ENCODE assay signal across 9 cellular contexts in the genomic region with DNA sequence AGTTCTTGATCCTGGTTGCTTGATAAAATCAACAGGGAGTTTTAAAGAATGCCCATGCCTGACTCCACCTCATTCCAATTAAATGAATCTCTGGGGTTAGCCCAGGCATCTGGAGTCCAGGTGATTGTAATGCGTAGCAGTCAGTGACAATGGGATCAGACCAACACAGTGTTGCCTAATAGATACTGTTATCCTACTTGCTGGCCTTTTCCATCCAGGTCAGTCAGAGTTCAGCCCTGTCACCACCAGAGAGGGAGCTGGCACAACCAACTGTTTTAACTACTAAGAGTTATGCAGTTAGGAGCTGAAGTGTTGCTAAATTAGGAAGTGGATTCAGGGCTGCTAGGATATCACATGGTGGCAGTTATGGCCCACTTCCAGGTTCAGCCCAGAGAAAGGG.
A peak's percentile ranks its signal among the peaks of the same experiment; 100 is the strongest.
DNase-seq lines count a peak whose midpoint lies in the region; ATAC-seq and TF ChIP-seq lines count a peak whose summit lies in the region.
"Had no signal": no experiment of that assay in that cellular context is flagged by ENCODE, and none has a peak within 500 bp of the region (broad histone marks: within the 10 kb centered on the region; RNA-seq: fewer than 3 reads in every experiment).

No MANE protein-coding gene starts in this region.

- no peak for TF ChIP-seq CTCF in GM23338 (conservative IDR thresholded peaks at IDR 0.05; ENCODE audit: low read depth in 2 of 2)
- no peak for TF ChIP-seq CTCF in Peyer's patch (IDR thresholded peaks at IDR 0.05)
- TF ChIP-seq CTCF in fibroblast of mammary gland (conservative IDR thresholded peaks at IDR 0.05; ENCODE audit: control insufficient read depth, insufficient read depth, low read depth, low read length) = no peak
- TF ChIP-seq CTCF in psoas muscle (IDR thresholded peaks at IDR 0.05) = no peak

- no peaks in the 10 kb centered on the region for H3K27me3 ChIP-seq in GM23338 (ENCODE audit: insufficient read depth)
- H3K27me3 ChIP-seq in Peyer's patch = no peaks in the 10 kb centered on the region
- H3K27me3 ChIP-seq in psoas muscle (ENCODE audit: insufficient read depth in 3 of 3, low read length in 2 of 3) = no peaks in the 10 kb centered on the region
- no peaks in the 10 kb centered on the region for H3K27me3 ChIP-seq in CD4-positive, alpha-beta memory T cell (ENCODE audit: insufficient read depth, low read length)

- no peaks in the 10 kb centered on the region for H3K79me2 ChIP-seq in GM23338 (replicated peaks; ENCODE audit: insufficient read depth)

- DNase-seq in GM23338 (ENCODE audit: low spot score) = peak; percentile 87
- DNase-seq in Peyer's patch = no peak
- peak; percentile 94 for DNase-seq in fibroblast of mammary gland (ENCODE audit: low read depth)
- peak; percentile 38 to 63 for DNase-seq in psoas muscle
- DNase-seq in CD4-positive, alpha-beta memory T cell = no peak
- DNase-seq in HuH-7.5 (ENCODE audit: low spot score) = no peak
- no peak for DNase-seq in GOT3 (lab: John Stamatoyannopoulos, UW)
- DNase-seq: activated CD8-positive, alpha-beta memory T cell treated with anti-CD3 and anti-CD28 coated beads, Interleukin-2, amount 10 ng/mL, durations not matched to agents 7 days and 5 days had no signal

- H3K9me3 ChIP-seq in Peyer's patch = no peaks in the 10 kb centered on the region
- no peaks in the 10 kb centered on the region for H3K9me3 ChIP-seq in psoas muscle
- H3K9me3 ChIP-seq in CD4-positive, alpha-beta memory T cell (ENCODE audit: control insufficient read depth in 1 of 2, low read length in 2 of 2) = no peaks in the 10 kb centered on the region

- ATAC-seq in GM23338 = peak; percentile 98
- peak; percentile 87 to 95 (median 92) for ATAC-seq in psoas muscle
- no peak for ATAC-seq in HG02571 (IDR thresholded peaks at IDR 0.05; ENCODE audit: unreplicated experiment)
- ATAC-seq: activated CD8-positive, alpha-beta memory T cell treated with anti-CD3 and anti-CD28 coated beads, Interleukin-2, amount 10 ng/mL, durations not matched to agents 7 days and 5 days had no signal

- H3K27ac Mint-ChIP-seq in GM23338 = 0 out of 2 replicates have a peak overlapping the region, but pooled peaks have one; percentile 23
- H3K27ac Mint-ChIP-seq in CD4-positive, alpha-beta memory T cell = no peak overlapping the region
- H3K27ac Mint-ChIP-seq: activated CD8-positive, alpha-beta memory T cell treated with anti-CD3 and anti-CD28 coated beads, Interleukin-2, amount 10 ng/mL, durations not matched to agents 7 days and 5 days had no signal

- H3K4me3 Mint-ChIP-seq in GM23338 = no peak overlapping the region
- no peak overlapping the region for H3K4me3 Mint-ChIP-seq in CD4-positive, alpha-beta memory T cell
- H3K4me3 Mint-ChIP-seq: activated CD8-positive, alpha-beta memory T cell treated with anti-CD3 and anti-CD28 coated beads, Interleukin-2, amount 10 ng/mL, durations not matched to agents 7 days and 5 days had no signal

- H3K9me2 ChIP-seq in GM23338 (ENCODE audit: insufficient read depth) = no peaks in the 10 kb centered on the region

- WGBS in psoas muscle, 3 donors = 18 to 26% (median 22%) methylated on average over 1 of the region's 1 CpG

- intact Hi-C loops in psoas muscle (cut with DNase I) = no loop called here
- intact Hi-C loops in CD4-positive, alpha-beta memory T cell (cut with micrococcal nuclease) = no loop called here

- H3K36me3 ChIP-seq in GM23338 (ENCODE audit: insufficient read depth) = no peaks in the 10 kb centered on the region
- peaks cover 0 to 28% (median 0%) of the 10 kb centered on the region in 3 donors for H3K36me3 ChIP-seq in Peyer's patch
- H3K36me3 ChIP-seq in psoas muscle (ENCODE audit: insufficient read depth in 1 of 2, low read depth in 1 of 2) = peaks cover 10 to 23% of the 10 kb centered on the region in 2 donors
- H3K36me3 ChIP-seq in CD4-positive, alpha-beta memory T cell (ENCODE audit: insufficient read depth, low read length) = no peaks in the 10 kb centered on the region

- H2AFZ ChIP-seq in GM23338 = no peak overlapping the region

- peaks cover 18% of the 10 kb centered on the region; the same call in 2 of the 3 replicates for H3K4me1 Mint-ChIP-seq in GM23338
- peaks cover 0 to 2% (median 0%) of the 10 kb centered on the region in 4 donors for H3K4me1 Mint-ChIP-seq in CD4-positive, alpha-beta memory T cell

- H3K27me3 Mint-ChIP-seq in GM23338 (ENCODE audit: insufficient read depth, low read depth, poor library complexity) = no peaks in the 10 kb centered on the region
- H3K27me3 Mint-ChIP-seq in CD4-positive, alpha-beta memory T cell = no peaks in the 10 kb centered on the region
- H3K27me3 Mint-ChIP-seq: activated CD8-positive, alpha-beta memory T cell treated with anti-CD3 and anti-CD28 coated beads, Interleukin-2, amount 10 ng/mL, durations not matched to agents 7 days and 5 days had no signal

- no peaks in the 10 kb centered on the region for H4K20me1 ChIP-seq in GM23338 (replicated peaks; ENCODE audit: insufficient read depth)

- no peaks in the 10 kb centered on the region for H3F3A ChIP-seq in GM23338 (replicated peaks; ENCODE audit: low read depth)

- TF ChIP-seq POLR2A in Peyer's patch (IDR thresholded peaks at IDR 0.05) = no peak

- H3K4me1 ChIP-seq in GM23338 (ENCODE audit: insufficient read depth) (peaks cover 7% of the 10 kb centered on the region; the same call in 1 of the 2 replicates), Peyer's patch (peaks cover 0 to 30% (median 0%) of the 10 kb centered on the region in 4 donors), psoas muscle (peaks cover 42% of the 10 kb centered on the region)
- no peaks in the 10 kb centered on the region for H3K4me1 ChIP-seq in CD4-positive, alpha-beta memory T cell (ENCODE audit: insufficient read depth, low read length)

- H3K4me3 ChIP-seq in GM23338 (no peak overlapping the region), Peyer's patch (no peak overlapping the region), fibroblast of mammary gland (ENCODE audit: control insufficient read depth, low read depth, low read length) (no peak overlapping the region), psoas muscle (no peak overlapping the region)
- no peak overlapping the region for H3K4me3 ChIP-seq in CD4-positive, alpha-beta memory T cell (ENCODE audit: low read length in 2 of 2)

- CTCF ChIA-PET in CD4-positive, alpha-beta memory T cell (lab: Charles Lee; ENCODE audit: partially characterized antibody) = interaction anchor here (0.9 kb wide), 1 partner anchor 232 kb away, joined by 3 read pairs; no protein-coding TSS in a partner anchor

- 0 out of 2 replicates have a peak overlapping the region, but pooled peaks have one; percentile 12 for H3K4me2 ChIP-seq in GM23338

- POLR2A ChIA-PET in CD4-positive, alpha-beta memory T cell (lab: Charles Lee; ENCODE audit: partially characterized antibody) = no interaction called here

- H3K27ac ChIP-seq in GM23338 (ENCODE audit: low read depth) (no peak overlapping the region), Peyer's patch (peak overlapping the region in 3 of 4 donors; percentile 11 to 39 (median 29)), psoas muscle (peak overlapping the region; percentile 77)
- no peak overlapping the region for H3K27ac ChIP-seq in CD4-positive, alpha-beta memory T cell (ENCODE audit: low read depth, low read length)

- peaks cover 8% of the 10 kb centered on the region; the same call in 2 of the 3 replicates for H3K36me3 Mint-ChIP-seq in GM23338 (ENCODE audit: low read depth)
- peaks cover 48 to 77% of the 10 kb centered on the region in 2 donors for H3K36me3 Mint-ChIP-seq in CD4-positive, alpha-beta memory T cell

- H3K9me3 Mint-ChIP-seq in GM23338 = no peaks in the 10 kb centered on the region
- H3K9me3 Mint-ChIP-seq in CD4-positive, alpha-beta memory T cell = no peaks in the 10 kb centered on the region

TF ChIP-seq in GM23338, 12 proteins besides CTCF, POLR2A, EP300 and RAD21:
- TF ChIP-seq CREB1 (CRISPR knock-in tag; IDR thresholded peaks at IDR 0.05; ENCODE audit: low read depth) = 0 out of 2 replicates have a peak, but pooled peaks have one; percentile 8
- TF ChIP-seq JUNB (IDR thresholded peaks at IDR 0.05; ENCODE audit: unreplicated experiment) = no peak

Comparison
In these comparisons a context has a peak if more than half of its experiments do, and no peak if none do; other contexts are left out.
1. DNase-seq: peak in GM23338 (single experiment), fibroblast of mammary gland (single experiment) and psoas muscle (2 of 2); none in Peyer's patch (0 of 3), CD4-positive, alpha-beta memory T cell (0 of 5), HuH-7.5 (single experiment) and GOT3 (single experiment).
2. H3K27ac ChIP-seq: peak in Peyer's patch (3 of 4) and psoas muscle (single experiment); none in GM23338 (single experiment) and CD4-positive, alpha-beta memory T cell (single experiment).